ENCODE assay signal across 8 cellular contexts in genomic region chr12:124469193-124469888, GRCh38.
A peak's percentile ranks its signal among the peaks of the same experiment; 100 is the strongest.
DNase-seq lines count a peak whose midpoint lies in the region; ATAC-seq and TF ChIP-seq lines count a peak whose summit lies in the region.

No MANE protein-coding gene starts in this region.

- peaks cover 6% of the 10 kb centered on the region for H3K36me3 ChIP-seq in CD4-positive, alpha-beta memory T cell (ENCODE audit: insufficient read depth, low read length)
- H3K36me3 ChIP-seq in body of pancreas (replicated peaks in 1 of 2; ENCODE audit: insufficient read depth in 1 of 2, low read depth in 2 of 2) (peaks cover 4 to 17% of the 10 kb centered on the region in 2 donors), mucosa of descending colon (ENCODE audit: low read depth) (no peaks in the 10 kb centered on the region)

- H3K27me3 Mint-ChIP-seq in CD4-positive, alpha-beta memory T cell: no peaks in the 10 kb centered on the region

- TF ChIP-seq CTCF in HL-60 (IDR thresholded peaks at IDR 0.05; ENCODE audit: insufficient read depth, low read length) (peak; percentile 70), body of pancreas (IDR thresholded peaks at IDR 0.05) (peak in 6 of 7 experiments; percentile 31 to 42 (median 34)), mucosa of descending colon (IDR thresholded peaks at IDR 0.05) (peak; percentile 16)

- H3K4me3 Mint-ChIP-seq in CD4-positive, alpha-beta memory T cell: peak overlapping the region in 6 of 8 donors; percentile 1 to 79 (median 42)

- peak overlapping the region; percentile 28 for H3K27ac ChIP-seq in CD4-positive, alpha-beta memory T cell (ENCODE audit: low read depth, low read length)
- no peak overlapping the region for H3K27ac ChIP-seq in HL-60 (replicated peaks)
- H3K27ac ChIP-seq in body of pancreas: no peak overlapping the region

- peaks cover 3 to 24% (median 5%) of the 10 kb centered on the region in 8 donors for H3K9me3 Mint-ChIP-seq in CD4-positive, alpha-beta memory T cell

- peaks cover 32 to 57% (median 42%) of the 10 kb centered on the region in 4 donors for H3K4me1 Mint-ChIP-seq in CD4-positive, alpha-beta memory T cell

- peaks cover 58 to 62% of the 10 kb centered on the region in 2 donors for H3K36me3 Mint-ChIP-seq in CD4-positive, alpha-beta memory T cell

- TF ChIP-seq POLR2A in body of pancreas (IDR thresholded peaks at IDR 0.05): no peak

- CTCF ChIA-PET in CD4-positive, alpha-beta memory T cell (lab: Charles Lee; ENCODE audit: partially characterized antibody): interaction anchor here (1.0 kb wide), 1 partner anchor 68 kb away, joined by 3 read pairs; no protein-coding TSS in a partner anchor

- peaks cover 50% of the 10 kb centered on the region for H3K4me1 ChIP-seq in CD4-positive, alpha-beta memory T cell (ENCODE audit: insufficient read depth, low read length)
- H3K4me1 ChIP-seq in body of pancreas (no peaks in the 10 kb centered on the region), mucosa of descending colon (ENCODE audit: low read depth) (no peaks in the 10 kb centered on the region)

- ATAC-seq in body of pancreas (no peak), mucosa of descending colon (no peak)

- POLR2A ChIA-PET in CD4-positive, alpha-beta memory T cell (lab: Charles Lee; ENCODE audit: partially characterized antibody): interaction anchor here (0.7 kb wide), 1 partner anchor 50 kb away, joined by 3 read pairs; no protein-coding TSS in a partner anchor

- intact Hi-C loops in CD4-positive, alpha-beta memory T cell (cut with micrococcal nuclease): loop anchor here (5.0 kb wide), 2 partner anchors 98 to 122 kb away; partner anchors contain the start of gene NCOR2
- intact Hi-C loops in body of pancreas (cut with DNase I) (loop anchor here (10.0 kb wide), 1 partner anchor 685 kb away; no protein-coding TSS in a partner anchor), mucosa of descending colon (cut with DNase I, micrococcal nuclease) (no loop called here)

- DNase-seq in CD4-positive, alpha-beta memory T cell: peak; percentile 52 to 70 (median 59)
- DNase-seq in HL-60 (ENCODE audit: low read depth in 1 of 2, low spot score in 1 of 2): no peak
- no peak for DNase-seq in body of pancreas
- peak in 1 of 3 donors; percentile 30 for DNase-seq in mucosa of descending colon
- no peak for DNase-seq in NCI-H524 treated with DMSO at 0.1 percent for 48 hours (lab: John Stamatoyannopoulos, UW)
- no peak for DNase-seq in NCI-H2196 treated with DMSO at 0.1 percent for 48 hours (lab: John Stamatoyannopoulos, UW; ENCODE audit: unreplicated experiment)
- no peak for DNase-seq in NCI-H774 (lab: John Stamatoyannopoulos, UW)
- DNase-seq in ureter (ENCODE audit: low spot score): no peak

- H3K4me3 ChIP-seq in CD4-positive, alpha-beta memory T cell (ENCODE audit: low read length in 2 of 2): no peak overlapping the region
- H3K4me3 ChIP-seq in HL-60 (replicated peaks; ENCODE audit: insufficient read depth, low read length): no peak overlapping the region
- H3K4me3 ChIP-seq in body of pancreas: no peak overlapping the region
- H3K4me3 ChIP-seq in mucosa of descending colon: no peak overlapping the region

- H3K27ac Mint-ChIP-seq in CD4-positive, alpha-beta memory T cell: peak overlapping the region; percentile 62 to 96 (median 94)

- WGBS in body of pancreas, 2 donors: 81 to 88% methylated on average over 11 of the region's 11 CpGs

- no peaks in the 10 kb centered on the region for H3K9me3 ChIP-seq in CD4-positive, alpha-beta memory T cell (ENCODE audit: control insufficient read depth in 1 of 2, low read length in 2 of 2)
- H3K9me3 ChIP-seq in body of pancreas: peaks cover 0 to 10% (median 0%) of the 10 kb centered on the region in 3 donors
- H3K9me3 ChIP-seq in mucosa of descending colon: peaks cover 9% of the 10 kb centered on the region

- H3K27me3 ChIP-seq in CD4-positive, alpha-beta memory T cell (ENCODE audit: insufficient read depth, low read length): no peaks in the 10 kb centered on the region
- H3K27me3 ChIP-seq in HL-60 (ENCODE audit: insufficient read depth, poor library complexity, severe bottlenecking) (no peaks in the 10 kb centered on the region), body of pancreas (no peaks in the 10 kb centered on the region)

Comparison
In these comparisons a context has a peak if more than half of its experiments do, and no peak if none do; other contexts are left out.
1. DNase-seq: peak in CD4-positive, alpha-beta memory T cell (5 of 5); none in HL-60 (0 of 2), body of pancreas (0 of 4), NCI-H524 treated with DMSO at 0.1 percent for 48 hours (single experiment), NCI-H2196 treated with DMSO at 0.1 percent for 48 hours (single experiment), NCI-H774 (single experiment) and ureter (single experiment).
2. CTCF ChIP-seq: peak in every context shown above with its lines; median percentile 70 in HL-60; 34 in body of pancreas; 16 in mucosa of descending colon.
3. intact Hi-C loops: an anchor here in CD4-positive, alpha-beta memory T cell (5.0 kb wide) and body of pancreas (10.0 kb wide); none called in mucosa of descending colon.